8 cellular contexts compared by ENCODE assay signal in the genomic region with DNA sequence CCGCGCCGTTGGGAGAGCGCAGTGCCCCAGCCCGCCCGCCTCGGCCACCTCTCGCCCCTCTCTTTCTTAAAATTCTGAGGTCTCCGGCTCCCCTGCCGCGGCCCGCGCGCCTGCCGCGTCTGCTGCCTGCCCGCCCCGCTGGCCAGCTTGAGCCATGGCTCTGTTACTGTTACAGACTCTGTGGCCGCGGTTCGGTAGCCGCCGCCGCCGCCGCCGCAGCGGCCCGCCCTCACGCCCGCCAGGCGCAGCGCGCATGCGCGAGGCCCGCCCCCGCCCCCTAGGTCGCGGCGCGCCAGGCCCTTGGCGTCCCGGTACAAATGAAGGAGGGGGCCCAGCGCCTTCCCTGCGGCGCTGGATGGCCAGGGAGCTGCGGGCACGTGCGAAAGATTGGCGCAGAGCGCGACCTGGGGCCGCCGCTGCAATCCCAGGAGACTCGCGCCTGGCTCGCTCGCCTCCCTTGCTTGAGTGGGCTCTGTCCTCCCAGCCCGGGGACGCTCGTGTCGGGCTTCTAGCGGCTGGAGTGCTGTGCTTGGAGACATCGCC. TPM values are rescaled to one million over a fixed set of nuclear protein-coding genes. Genes with fewer than 3 reads are reported as not detected.
DNase-seq lines count a peak whose midpoint lies in the region; ATAC-seq and TF ChIP-seq lines count a peak whose summit lies in the region.

A gene (minus strand): TSS at position 171 of the 543 bp plus-strand sequence. CDS start 452 bp downstream, outside the sequence.

- peak; percentile 76 to 86 for ATAC-seq in stimulated activated naive B cell treated with anti-CD40 and anti-IgM and Interleukin-4, amounts not matched to agents 10 μg/mL and 1 μg/mL and 100 μg/mL, for 72 hours (replicated peaks)

- H3K4me1 ChIP-seq in duodenal mucosa (ENCODE audit: control insufficient read depth in 1 of 2, insufficient read depth in 2 of 2, low read length in 2 of 2): peaks cover 0 to 16% of the 10 kb centered on the region in 2 donors
- peaks cover 54% of the 10 kb centered on the region for H3K4me1 ChIP-seq in mesenchymal stem cell (ENCODE audit: control insufficient read depth, insufficient read depth, low read depth, low read length)

- H2AFZ ChIP-seq in mesenchymal stem cell (ENCODE audit: low read depth, low read length): no peak within 1 kb of the TSS

- H3K23ac ChIP-seq in mesenchymal stem cell (ENCODE audit: low read length in 2 of 2): peak within 1 kb of the TSS in 1 of 2 experiments; percentile 48

- no peak within 1 kb of the TSS for H2BK120ac ChIP-seq in mesenchymal stem cell (ENCODE audit: low read depth, low read length)

- H2AK5ac ChIP-seq in mesenchymal stem cell (ENCODE audit: low read length, severe bottlenecking): no peak within 1 kb of the TSS

- no peak within 1 kb of the TSS for H3K18ac ChIP-seq in mesenchymal stem cell (ENCODE audit: low read depth in 1 of 2, low read length in 2 of 2)

- peaks cover 28 to 58% of the 10 kb centered on the region in 2 donors for H3K4me1 Mint-ChIP-seq in stimulated activated naive B cell treated with anti-CD40 and anti-IgM and Interleukin-4, amounts not matched to agents 10 μg/mL and 1 μg/mL and 100 μg/mL, for 72 hours

- DNase-seq in NK-92 treated with Interleukin-12 subunit alpha and Interleukin-12 subunit beta, amount 100 ng/mL, for 24 hours (lab: John Stamatoyannopoulos, UW): peak; percentile 39
- DNase-seq in NK-92 (lab: John Stamatoyannopoulos, UW; ENCODE audit: unreplicated experiment): no peak
- DNase-seq in HFF-Myc (ENCODE audit: extremely low read depth, low read depth): no peak
- DNase-seq in NCI-H1092 (lab: John Stamatoyannopoulos, UW): peak; percentile 55
- peak; percentile 58 for DNase-seq in UCSD-AML1 (lab: John Stamatoyannopoulos, UW; ENCODE audit: unreplicated experiment)
- peak; percentile 40 for DNase-seq in mesenchymal stem cell
- peak; percentile 55 for DNase-seq in stimulated activated naive B cell treated with anti-CD40 and anti-IgM and Interleukin-4, amounts not matched to agents 10 μg/mL and 1 μg/mL and 100 μg/mL, for 72 hours

- peaks cover 55 to 82% of the 10 kb centered on the region in 2 donors for H3K27me3 ChIP-seq in duodenal mucosa (ENCODE audit: control insufficient read depth in 1 of 2, insufficient read depth in 2 of 2, low read length in 2 of 2)
- peaks cover 71 to 94% of the 10 kb centered on the region in 2 experiments for H3K27me3 ChIP-seq in mesenchymal stem cell (ENCODE audit: control insufficient read depth in 1 of 2, insufficient read depth in 1 of 2, low read length in 2 of 2)

- peaks cover 73 to 98% of the 10 kb centered on the region in 2 donors for H3K27me3 Mint-ChIP-seq in stimulated activated naive B cell treated with anti-CD40 and anti-IgM and Interleukin-4, amounts not matched to agents 10 μg/mL and 1 μg/mL and 100 μg/mL, for 72 hours

- no peak within 1 kb of the TSS for H2BK15ac ChIP-seq in mesenchymal stem cell (ENCODE audit: low read depth, poor library complexity, severe bottlenecking)

- H3K9ac ChIP-seq in duodenal mucosa (ENCODE audit: low read depth in 1 of 2, low read length in 2 of 2) (peak within 1 kb of the TSS in 1 of 2 donors; percentile 18), mesenchymal stem cell (ENCODE audit: low read length) (peak within 1 kb of the TSS; percentile 29)

- H3K9me3 ChIP-seq in duodenal mucosa (ENCODE audit: control insufficient read depth in 1 of 2, low read length in 2 of 2) (no peaks in the 10 kb centered on the region), mesenchymal stem cell (ENCODE audit: control insufficient read depth, low read length) (no peaks in the 10 kb centered on the region)

- peaks cover 2% of the 10 kb centered on the region for H3K79me1 ChIP-seq in mesenchymal stem cell (replicated peaks; ENCODE audit: low read length, poor library complexity, severe bottlenecking)

- no peak for TF ChIP-seq CTCF in HFF-Myc (IDR thresholded peaks at IDR 0.05; ENCODE audit: low read depth, low read length, missing control alignments)

- H3K4me3 ChIP-seq in HFF-Myc (replicated peaks; ENCODE audit: low read depth, low read length): peak within 1 kb of the TSS; percentile 36
- H3K4me3 ChIP-seq in duodenal mucosa (ENCODE audit: low read depth in 1 of 2, low read length in 2 of 2): peak within 1 kb of the TSS; percentile 69 to 76
- H3K4me3 ChIP-seq in mesenchymal stem cell (ENCODE audit: insufficient read depth in 1 of 2, low read depth in 1 of 2, low read length in 2 of 2): peak within 1 kb of the TSS; percentile 75 to 76

- H3K4me3 Mint-ChIP-seq in stimulated activated naive B cell treated with anti-CD40 and anti-IgM and Interleukin-4, amounts not matched to agents 10 μg/mL and 1 μg/mL and 100 μg/mL, for 72 hours: peak within 1 kb of the TSS; percentile 80 to 83

- H4K91ac ChIP-seq in mesenchymal stem cell (ENCODE audit: low read length): no peak within 1 kb of the TSS

- H3K4me2 ChIP-seq in mesenchymal stem cell (ENCODE audit: low read length, poor library complexity, severe bottlenecking): peak within 1 kb of the TSS; percentile 96

- H2BK12ac ChIP-seq in mesenchymal stem cell (ENCODE audit: low read length in 2 of 2): no peak within 1 kb of the TSS

- H3K36me3 Mint-ChIP-seq in stimulated activated naive B cell treated with anti-CD40 and anti-IgM and Interleukin-4, amounts not matched to agents 10 μg/mL and 1 μg/mL and 100 μg/mL, for 72 hours: peaks cover 0 to 6% of the 10 kb centered on the region in 2 donors

- H3K27ac ChIP-seq in duodenal mucosa (ENCODE audit: low read depth, low read length): no peak within 1 kb of the TSS
- no peak within 1 kb of the TSS for H3K27ac ChIP-seq in mesenchymal stem cell (ENCODE audit: low read length, poor library complexity, severe bottlenecking)

- H3K4ac ChIP-seq in mesenchymal stem cell (ENCODE audit: low read depth in 1 of 2, low read length in 2 of 2): no peak within 1 kb of the TSS

- H3K9me3 Mint-ChIP-seq in stimulated activated naive B cell treated with anti-CD40 and anti-IgM and Interleukin-4, amounts not matched to agents 10 μg/mL and 1 μg/mL and 100 μg/mL, for 72 hours: peaks cover 0 to 8% of the 10 kb centered on the region in 2 donors

- H3K36me3 ChIP-seq in duodenal mucosa (ENCODE audit: control insufficient read depth in 1 of 2, insufficient read depth in 2 of 2, low read length in 2 of 2): no peaks in the 10 kb centered on the region
- H3K36me3 ChIP-seq in mesenchymal stem cell (ENCODE audit: control insufficient read depth in 1 of 2, insufficient read depth in 2 of 2, low read depth in 1 of 2, low read length in 2 of 2): no peaks in the 10 kb centered on the region

- H4K8ac ChIP-seq in mesenchymal stem cell (ENCODE audit: low read length): no peak within 1 kb of the TSS

- WGBS in mesenchymal stem cell: under 1% methylated on average over 65 of the region's 65 CpGs

- peak within 1 kb of the TSS; percentile 81 for H3K27ac Mint-ChIP-seq in stimulated activated naive B cell treated with anti-CD40 and anti-IgM and Interleukin-4, amounts not matched to agents 10 μg/mL and 1 μg/mL and 100 μg/mL, for 72 hours

- H2BK5ac ChIP-seq in mesenchymal stem cell (ENCODE audit: low read depth, low read length, poor library complexity, severe bottlenecking): no peak within 1 kb of the TSS

- H3K14ac ChIP-seq in mesenchymal stem cell (ENCODE audit: low read length in 2 of 2): no peak within 1 kb of the TSS

RNA-seq across cellular contexts. Expression of the gene that starts here (rescaled TPM):
- polyA plus RNA-seq in mesenchymal stem cell (2013, experiment 1 of 2): 0.03 TPM
- not detected for polyA plus RNA-seq in mesenchymal stem cell (2013, experiment 2 of 2)

Comparison
In these comparisons a context has a peak if more than half of its experiments do, and no peak if none do; other contexts are left out.
1. DNase-seq: peak in NK-92 treated with Interleukin-12 subunit alpha and Interleukin-12 subunit beta, amount 100 ng/mL, for 24 hours (single experiment), NCI-H1092 (single experiment), UCSD-AML1 (single experiment), mesenchymal stem cell (single experiment) and stimulated activated naive B cell treated with anti-CD40 and anti-IgM and Interleukin-4, amounts not matched to agents 10 μg/mL and 1 μg/mL and 100 μg/mL, for 72 hours (single experiment); none in NK-92 (single experiment) and HFF-Myc (single experiment).
2. Peak in every context shown above with its lines, with median percentiles within 50 percentile points of each other: H3K4me3 ChIP-seq.